In genomic region chr9:32867601-32868204, GRCh38 we compare ENCODE assay signal across 20 cellular contexts.
DNase-seq lines count a peak whose midpoint lies in the region; ATAC-seq and TF ChIP-seq lines count a peak whose summit lies in the region.
"Had no signal": no experiment of that assay in that cellular context is flagged by ENCODE, and none has a peak within 500 bp of the region (broad histone marks: within the 10 kb centered on the region; RNA-seq: fewer than 3 reads in every experiment).

No MANE protein-coding gene starts in this region.

- intact Hi-C loops in psoas muscle (cut with DNase I): no loop called here

- H3K79me2 ChIP-seq in smooth muscle cell (ENCODE audit: low read depth): no peaks in the 10 kb centered on the region

- H3K4me3 ChIP-seq in HFF-Myc (replicated peaks; ENCODE audit: low read depth, low read length) (no peak overlapping the region), psoas muscle (no peak overlapping the region), smooth muscle cell (no peak overlapping the region)
- H3K4me3 ChIP-seq: BLaER1, GM12878 had no signal

- H3K4me1 ChIP-seq in psoas muscle: peaks cover 10% of the 10 kb centered on the region
- H3K4me1 ChIP-seq in smooth muscle cell (ENCODE audit: low read depth): no peaks in the 10 kb centered on the region
- H3K4me1 ChIP-seq: BE2C, BLaER1, Caco-2 had no signal

- H3K36me3 ChIP-seq in psoas muscle (ENCODE audit: insufficient read depth in 1 of 2, low read depth in 1 of 2) (no peaks in the 10 kb centered on the region), smooth muscle cell (ENCODE audit: low read depth) (no peaks in the 10 kb centered on the region)
- H3K36me3 ChIP-seq: BE2C, BLaER1 had no signal

- ATAC-seq in psoas muscle (peak; percentile 77 to 98 (median 96)), GM18511 (IDR thresholded peaks at IDR 0.05; ENCODE audit: unreplicated experiment) (no peak)
- ATAC-seq: CD8-positive, alpha-beta T cell; GM12878 had no signal

- TF ChIP-seq CTCF in HFF-Myc (IDR thresholded peaks at IDR 0.05; ENCODE audit: low read depth, low read length, missing control alignments) (no peak), psoas muscle (IDR thresholded peaks at IDR 0.05) (no peak), smooth muscle cell (IDR thresholded peaks at IDR 0.05; ENCODE audit: borderline replicate concordance, insufficient read depth, poor library complexity, severe bottlenecking) (no peak)

- DNase-seq in NCI-H2171 treated with DMSO at 0.1 percent for 48 hours (lab: John Stamatoyannopoulos, UW): peak; percentile 2
- DNase-seq in NCI-H2171 (lab: John Stamatoyannopoulos, UW): no peak
- DNase-seq in HFF-Myc (ENCODE audit: extremely low read depth, low read depth): peak; percentile 0
- peak in 1 of 2 donors; percentile 63 for DNase-seq in psoas muscle
- no peak for DNase-seq in smooth muscle cell (lab: John Stamatoyannopoulos, UW; ENCODE audit: unreplicated experiment)
- no peak for DNase-seq in G401 (ENCODE audit: low spot score)
- DNase-seq in SIG-M5 (lab: John Stamatoyannopoulos, UW): no peak
- DNase-seq: 8988T; ACHN; BE2C; Caco-2; Calu3; CD4-positive, alpha-beta T cell; CD8-positive, alpha-beta T cell; DMS79 treated with DMSO at 0.1 percent for 48 hours; GDM1 had no signal

- H3K9me3 ChIP-seq in psoas muscle: no peaks in the 10 kb centered on the region
- no peaks in the 10 kb centered on the region for H3K9me3 ChIP-seq in smooth muscle cell (replicated peaks; ENCODE audit: low read depth)
- H3K9me3 ChIP-seq: BE2C, BLaER1, Caco-2 had no signal

- H3F3A ChIP-seq in smooth muscle cell (ENCODE audit: low read depth): peaks cover 10% of the 10 kb centered on the region

- H3K4me2 ChIP-seq in smooth muscle cell: peak overlapping the region; percentile 58

- H2AFZ ChIP-seq in smooth muscle cell (ENCODE audit: low read depth): no peak overlapping the region

- H4K20me1 ChIP-seq in smooth muscle cell (ENCODE audit: low read depth): no peaks in the 10 kb centered on the region
- H4K20me1 ChIP-seq: BLaER1 had no signal

- no peak overlapping the region for H3K9ac ChIP-seq in smooth muscle cell (ENCODE audit: low read depth)
- H3K9ac ChIP-seq: BLaER1 had no signal

- 31 to 39% (median 38%) methylated on average over 3 of the region's 3 CpGs for WGBS in psoas muscle, 3 donors
- WGBS in smooth muscle cell (ENCODE audit: low lambda C conversion rate): 69% methylated on average over 3 of the region's 3 CpGs

- in situ Hi-C loops in G401 (cut with HindIII; ENCODE audit: low sequenced_read_pairs): no loop called here

- H3K27me3 ChIP-seq in psoas muscle (ENCODE audit: insufficient read depth in 3 of 3, low read length in 2 of 3) (no peaks in the 10 kb centered on the region), smooth muscle cell (ENCODE audit: low read depth) (no peaks in the 10 kb centered on the region)
- H3K27me3 ChIP-seq: BE2C, BLaER1 had no signal

- H3K27ac ChIP-seq in psoas muscle: peak overlapping the region; percentile 12
- H3K27ac ChIP-seq in smooth muscle cell (ENCODE audit: low read depth): peak overlapping the region; percentile 87
- H3K27ac ChIP-seq: BLaER1, C4-2B had no signal

Comparison
In these comparisons a context has a peak if more than half of its experiments do, and no peak if none do; other contexts are left out.
1. DNase-seq: peak in NCI-H2171 treated with DMSO at 0.1 percent for 48 hours (single experiment) and HFF-Myc (single experiment); none in NCI-H2171 (single experiment), smooth muscle cell (single experiment), G401 (single experiment) and SIG-M5 (single experiment).